In the genomic region with DNA sequence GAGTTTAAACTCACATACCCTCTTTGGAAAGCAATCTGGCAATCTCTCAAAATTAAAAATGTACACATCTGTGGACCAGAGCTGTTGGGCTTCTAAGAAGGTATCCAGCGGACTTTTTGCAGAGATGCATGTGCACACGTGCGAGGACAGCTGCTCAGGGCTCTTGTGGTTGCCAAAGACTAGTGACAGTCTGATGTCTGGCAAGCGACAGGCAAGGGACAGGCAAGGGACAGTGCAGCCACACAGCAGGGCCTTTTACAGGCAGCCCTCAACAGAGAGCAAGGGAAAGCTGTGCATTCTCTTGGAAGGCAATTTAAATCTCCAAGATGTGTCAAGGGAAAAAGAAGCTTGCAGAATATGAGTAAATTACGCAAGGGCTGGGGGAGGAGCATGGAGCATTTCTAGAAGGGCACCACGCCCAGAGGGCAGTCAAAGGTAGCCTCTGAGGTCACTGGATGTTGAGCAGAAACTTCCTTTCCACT, we compare ENCODE assay signal across 10 cellular contexts. TPM values are rescaled to one million over a fixed set of nuclear protein-coding genes. Genes with fewer than 3 reads are reported as not detected.
DNase-seq lines count a peak whose midpoint lies in the region; ATAC-seq, FAIRE-seq and TF ChIP-seq lines count a peak whose summit lies in the region.
"Had no signal": no experiment of that assay in that cellular context is flagged by ENCODE, and none has a peak within 500 bp of the region (broad histone marks: within the 10 kb centered on the region; RNA-seq: fewer than 3 reads in every experiment).

No MANE protein-coding gene starts in this region.

- H3K9me3 ChIP-seq in upper lobe of right lung: no peaks in the 10 kb centered on the region

- no peak overlapping the region for H3K27ac Mint-ChIP-seq in activated CD8-positive, alpha-beta memory T cell treated with anti-CD3 and anti-CD28 coated beads, Interleukin-2, amount 10 ng/mL, durations not matched to agents 7 days and 5 days

- H3K4me1 ChIP-seq in upper lobe of right lung: peaks cover 6% of the 10 kb centered on the region

- no peak for ATAC-seq in activated CD8-positive, alpha-beta memory T cell treated with anti-CD3 and anti-CD28 coated beads, Interleukin-2, amount 10 ng/mL, durations not matched to agents 7 days and 5 days
- ATAC-seq in upper lobe of right lung (peak; percentile 52), HG02610 (IDR thresholded peaks at IDR 0.05; ENCODE audit: unreplicated experiment) (no peak)

- H3K36me3 ChIP-seq in bronchial epithelial cell (ENCODE audit: control insufficient read depth, insufficient read depth, low read length) (no peaks in the 10 kb centered on the region), upper lobe of right lung (no peaks in the 10 kb centered on the region)

- H3K27me3 ChIP-seq in bronchial epithelial cell (ENCODE audit: control insufficient read depth, insufficient read depth, low read length) (no peaks in the 10 kb centered on the region), upper lobe of right lung (no peaks in the 10 kb centered on the region)

- peak; percentile 38 for DNase-seq in activated CD8-positive, alpha-beta memory T cell treated with anti-CD3 and anti-CD28 coated beads, Interleukin-2, amount 10 ng/mL, durations not matched to agents 7 days and 5 days
- DNase-seq in activated CD8-positive, alpha-beta memory T cell treated with anti-CD3 and anti-CD28 coated beads, Interleukin-2, amount 50 U/mL, for 4 hours: no peak
- peak; percentile 6 for DNase-seq in bronchial epithelial cell (ENCODE audit: low read depth)
- peak; percentile 64 for DNase-seq in iris pigment epithelial cell (ENCODE audit: low read depth)
- no peak for DNase-seq in upper lobe of right lung
- DNase-seq in activated CD4-positive, alpha-beta T cell treated with anti-CD3 and anti-CD28 coated beads, Interleukin-2, amount 50 U/mL, for 48 hours: no peak
- no peak for DNase-seq in NCI-H774 (lab: John Stamatoyannopoulos, UW)
- DNase-seq: activated CD4-positive, CD25-positive, alpha-beta regulatory T cell had no signal

- no peak for FAIRE-seq in bronchial epithelial cell (lab: Jason Lieb, UNC)

- no peak for TF ChIP-seq CTCF in bronchial epithelial cell (IDR thresholded peaks at IDR 0.05; ENCODE audit: insufficient read depth, low read length, severe bottlenecking)
- no peak for TF ChIP-seq CTCF in upper lobe of right lung (IDR thresholded peaks at IDR 0.05)

- no peak overlapping the region for H3K4me3 Mint-ChIP-seq in activated CD8-positive, alpha-beta memory T cell treated with anti-CD3 and anti-CD28 coated beads, Interleukin-2, amount 10 ng/mL, durations not matched to agents 7 days and 5 days
- H3K4me3 Mint-ChIP-seq: neural crest cell had no signal

- CTCF ChIA-PET in activated CD8-positive, alpha-beta memory T cell treated with anti-CD3 and anti-CD28 coated beads, Interleukin-2, amount 10 ng/mL, durations not matched to agents 7 days and 5 days (lab: Charles Lee): interaction anchor here (1.1 to 5.7 kb wide), 3 partner anchors 10 to 127 kb away, joined by 3 to 24 read pairs (median 5); no protein-coding TSS in a partner anchor

- intact Hi-C loops in upper lobe of right lung (cut with DNase I): no loop called here

- no peak overlapping the region for H3K27ac ChIP-seq in upper lobe of right lung

- H3K4me3 ChIP-seq in bronchial epithelial cell (ENCODE audit: low read depth, low read length) (no peak overlapping the region), upper lobe of right lung (no peak overlapping the region)

- H3K27me3 Mint-ChIP-seq in activated CD8-positive, alpha-beta memory T cell treated with anti-CD3 and anti-CD28 coated beads, Interleukin-2, amount 10 ng/mL, durations not matched to agents 7 days and 5 days: peaks cover 10% of the 10 kb centered on the region

- no peaks in the 10 kb centered on the region for H3K9me3 Mint-ChIP-seq in activated CD8-positive, alpha-beta memory T cell treated with anti-CD3 and anti-CD28 coated beads, Interleukin-2, amount 10 ng/mL, durations not matched to agents 7 days and 5 days (ENCODE audit: low read depth)
- H3K9me3 Mint-ChIP-seq: neural crest cell had no signal

- no peaks in the 10 kb centered on the region for H3K4me1 Mint-ChIP-seq in activated CD8-positive, alpha-beta memory T cell treated with anti-CD3 and anti-CD28 coated beads, Interleukin-2, amount 10 ng/mL, durations not matched to agents 7 days and 5 days

- H3K36me3 Mint-ChIP-seq in activated CD8-positive, alpha-beta memory T cell treated with anti-CD3 and anti-CD28 coated beads, Interleukin-2, amount 10 ng/mL, durations not matched to agents 7 days and 5 days: no peaks in the 10 kb centered on the region

RNA-seq across cellular contexts. Expression of gene GFPT2, which starts 9.2 kb away (rescaled TPM):
- total RNA-seq in activated CD8-positive, alpha-beta memory T cell treated with anti-CD3 and anti-CD28 coated beads, Interleukin-2, amount 10 ng/mL, durations not matched to agents 7 days and 5 days: under 1 TPM; 0.15 to 0.37 TPM
- total RNA-seq in bronchial epithelial cell: 0.26 and 0.53 TPM in 2 replicates
- total RNA-seq in upper lobe of right lung: 20.4 TPM

RNA-seq across cellular contexts. Expression of gene MAPK9, which starts 52.0 kb away (rescaled TPM):
- total RNA-seq in activated CD8-positive, alpha-beta memory T cell treated with anti-CD3 and anti-CD28 coated beads, Interleukin-2, amount 10 ng/mL, durations not matched to agents 7 days and 5 days: 10 to 100 TPM; 40.9 to 44.4 TPM
- total RNA-seq in bronchial epithelial cell (19.7 and 23.2 TPM in 2 replicates), upper lobe of right lung (39.5 TPM)

Comparison
In these comparisons a context has a peak if more than half of its experiments do, and no peak if none do; other contexts are left out.
1. DNase-seq: peak in activated CD8-positive, alpha-beta memory T cell treated with anti-CD3 and anti-CD28 coated beads, Interleukin-2, amount 10 ng/mL, durations not matched to agents 7 days and 5 days (single experiment), bronchial epithelial cell (single experiment) and iris pigment epithelial cell (single experiment); none in activated CD8-positive, alpha-beta memory T cell treated with anti-CD3 and anti-CD28 coated beads, Interleukin-2, amount 50 U/mL, for 4 hours (single experiment), upper lobe of right lung (single experiment), activated CD4-positive, alpha-beta T cell treated with anti-CD3 and anti-CD28 coated beads, Interleukin-2, amount 50 U/mL, for 48 hours (0 of 2) and NCI-H774 (single experiment).
2. RNA of gene GFPT2, which starts 9.2 kb away (total RNA-seq): 20.4 TPM in upper lobe of right lung (single experiment); 0.26 to 0.53 TPM in bronchial epithelial cell and 0.15 to 0.37 TPM in activated CD8-positive, alpha-beta memory T cell treated with anti-CD3 and anti-CD28 coated beads, Interleukin-2, amount 10 ng/mL, durations not matched to agents 7 days and 5 days; every median in the first group is over 10 times any median in the second.